ENCODE assay signal across 9 cellular contexts in the genomic region with DNA sequence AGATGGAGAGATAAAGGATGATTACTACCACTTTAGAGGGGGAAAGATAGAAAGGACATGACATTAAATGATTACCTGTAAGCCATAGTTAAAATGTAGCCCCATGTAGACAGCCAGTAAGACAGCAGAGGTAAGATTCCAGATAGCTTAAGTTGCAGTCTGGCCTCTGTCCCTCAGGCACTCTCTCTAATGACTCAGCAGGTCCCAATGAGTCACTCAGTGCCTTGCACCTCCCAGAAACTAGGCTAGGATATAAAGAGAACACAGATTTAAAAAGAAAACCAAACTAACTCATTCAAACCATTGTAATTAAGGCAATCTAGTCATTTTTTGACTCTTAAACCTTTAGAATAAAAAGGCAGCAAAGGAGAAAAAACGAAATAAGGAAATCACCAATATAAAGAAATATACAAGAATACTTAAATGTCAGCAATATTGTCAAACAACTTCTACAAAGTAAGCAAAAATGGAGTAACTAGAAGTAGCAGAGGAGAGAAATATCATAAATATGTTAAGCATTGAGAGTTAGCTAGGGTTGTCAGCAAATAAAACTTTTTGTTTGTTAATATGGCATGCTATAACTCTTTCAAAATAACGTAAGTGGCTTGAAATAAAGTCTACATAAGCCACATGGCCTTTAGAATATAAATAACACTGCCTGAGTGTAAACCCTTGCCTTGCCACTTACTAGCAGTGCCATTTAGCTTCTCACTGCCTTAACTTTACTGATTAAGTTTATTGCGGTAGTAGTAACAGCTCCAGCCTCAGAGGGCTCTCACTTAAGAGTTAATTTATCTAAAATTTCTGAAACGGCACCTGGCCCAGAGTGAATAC. TPM values are rescaled to one million over a fixed set of nuclear protein-coding genes. Genes with fewer than 3 reads are reported as not detected.
A peak's percentile ranks its signal among the peaks of the same experiment; 100 is the strongest.
DNase-seq lines count a peak whose midpoint lies in the region; ATAC-seq, FAIRE-seq and TF ChIP-seq lines count a peak whose summit lies in the region.
"Had no signal": no experiment of that assay in that cellular context is flagged by ENCODE, and none has a peak within 500 bp of the region (broad histone marks: within the 10 kb centered on the region; RNA-seq: fewer than 3 reads in every experiment).

No MANE protein-coding gene starts in this region.

- CTCF ChIA-PET in RWPE1 (lab: Yijun Ruan, JAX), result no interaction called here

- H3K4me1 ChIP-seq in foreskin keratinocyte (peaks cover 28% of the 10 kb centered on the region), tibial artery (peaks cover 0 to 24% (median 2%) of the 10 kb centered on the region in 4 donors)

- no peaks in the 10 kb centered on the region for H3K27me3 ChIP-seq in H7 (ENCODE audit: control insufficient read depth, insufficient read depth, low read length)
- no peaks in the 10 kb centered on the region for H3K27me3 ChIP-seq in foreskin keratinocyte
- H3K27me3 ChIP-seq in tibial artery, result no peaks in the 10 kb centered on the region

- H3K4me3 ChIP-seq in H7 (ENCODE audit: insufficient read depth, low read depth, low read length) (no peak overlapping the region), skin epidermis (no peak overlapping the region), tibial artery (no peak overlapping the region)

- intact Hi-C loops in tibial artery (cut with DNase I; ENCODE audit: low total_unique reads), result no loop called here

- H3K27ac ChIP-seq in RWPE1 (no peak overlapping the region), foreskin keratinocyte (peak overlapping the region; percentile 99), skin epidermis (peak overlapping the region in 14 of 21 experiments; percentile 18 to 79 (median 52)), tibial artery (no peak overlapping the region)

- H3K36me3 ChIP-seq in H7 (replicated peaks; ENCODE audit: control insufficient read depth, insufficient read depth, low read length), result no peaks in the 10 kb centered on the region
- H3K36me3 ChIP-seq in tibial artery, result peaks cover 11 to 17% (median 13%) of the 10 kb centered on the region in 3 donors

- FAIRE-seq in GM12891 (lab: Jason Lieb, UNC), result no peak
- FAIRE-seq: colon had no signal

- no peak for TF ChIP-seq CTCF in RWPE1 (conservative IDR thresholded peaks at IDR 0.05; ENCODE audit: low read depth)
- TF ChIP-seq CTCF in foreskin keratinocyte (conservative IDR thresholded peaks at IDR 0.05), result no peak
- TF ChIP-seq CTCF in tibial artery (IDR thresholded peaks at IDR 0.05), result no peak

- no peak for TF ChIP-seq POLR2A in GM12891 (IDR thresholded peaks at IDR 0.05; ENCODE audit: low read depth, low read length)

- POLR2A ChIA-PET in RWPE1 (lab: Yijun Ruan, JAX; ENCODE audit: low non-redundant PET), result no interaction called here

- ATAC-seq in foreskin keratinocyte (peak; percentile 93), HG02840 (IDR thresholded peaks at IDR 0.05; ENCODE audit: low FRiP score, unreplicated experiment) (no peak)

- peaks cover 0 to 3% (median 0%) of the 10 kb centered on the region in 3 donors for H3K9me3 ChIP-seq in tibial artery

- DNase-seq in H7 (peak; percentile 14), RWPE1 (ENCODE audit: low spot score) (peak; percentile 89), foreskin keratinocyte (peak; percentile 89 to 95), tibial artery (no peak), GM12891 (ENCODE audit: insufficient read length, low spot score) (no peak), medulla oblongata (ENCODE audit: extremely low spot score) (no peak)

TF ChIP-seq in GM12891, 5 proteins besides CTCF, POLR2A, EP300 and RAD21:
- no peak for TF ChIP-seq POLR2AphosphoS5 (IDR thresholded peaks at IDR 0.05; ENCODE audit: low read depth, low read length)
- TF ChIP-seq POU2F2 (IDR thresholded peaks at IDR 0.05; ENCODE audit: low read depth, low read length), result no peak
- TF ChIP-seq SPI1 (IDR thresholded peaks at IDR 0.05; ENCODE audit: low read depth, low read length), result no peak
- no peak for TF ChIP-seq PAX5 (IDR thresholded peaks at IDR 0.05; ENCODE audit: insufficient read depth, low read length, severe bottlenecking)
- TF ChIP-seq TAF1 (IDR thresholded peaks at IDR 0.05; ENCODE audit: low read depth, low read length), result no peak

RNA-seq across cellular contexts. Expression of gene SOCS6, which starts 48.5 kb away (rescaled TPM):
- total RNA-seq in H7 (2014; rRNA removed; shearing (Covaris generic)), result 19.3 and 22.1 TPM in 2 replicates
- total RNA-seq in foreskin keratinocyte, result 18.7 and 20.8 TPM in 2 replicates
- polyA plus RNA-seq in foreskin keratinocyte, result 5.7 and 5.8 TPM in 2 replicates
- polyA plus RNA-seq in GM12891 (2012; ENCODE audit: low read depth, missing spikeins), result 1.9 TPM

Comparison
In these comparisons a context has a peak if more than half of its experiments do, and no peak if none do; other contexts are left out.
1. DNase-seq: peak in H7 (single experiment), RWPE1 (single experiment) and foreskin keratinocyte (2 of 2); none in tibial artery (0 of 2), GM12891 (single experiment) and medulla oblongata (single experiment).
2. H3K27ac ChIP-seq: peak in foreskin keratinocyte (single experiment) and skin epidermis (14 of 21); none in RWPE1 (single experiment) and tibial artery (0 of 2).